In genomic region chr10:111974325-111974724, GRCh38 we compare ENCODE assay signal across 16 cellular contexts.
DNase-seq lines count a peak whose midpoint lies in the region; ATAC-seq and TF ChIP-seq lines count a peak whose summit lies in the region.
"Had no signal": no experiment of that assay in that cellular context is flagged by ENCODE, and none has a peak within 500 bp of the region (broad histone marks: within the 10 kb centered on the region; RNA-seq: fewer than 3 reads in every experiment).

No MANE protein-coding gene starts in this region.

- H3K4me1 Mint-ChIP-seq in immature natural killer cell: no peaks in the 10 kb centered on the region
- H3K4me1 Mint-ChIP-seq in Calu3 (ENCODE audit: low read depth, unreplicated experiment): no peaks in the 10 kb centered on the region
- H3K4me1 Mint-ChIP-seq: CD14-positive monocyte, GM23338 had no signal

- DNase-seq in DMS53 (lab: John Stamatoyannopoulos, UW) (peak; percentile 16), DMS53 treated with DMSO at 0.1 percent for 48 hours (lab: John Stamatoyannopoulos, UW; ENCODE audit: unreplicated experiment) (no peak), fibroblast of mammary gland (ENCODE audit: low read depth) (peak; percentile 71), sciatic nerve (ENCODE audit: low spot score) (no peak), NCI-H2081 (lab: John Stamatoyannopoulos, UW) (no peak), immature natural killer cell (no peak), Calu3 (no peak), NCI-H1436 treated with DMSO at 0.1 percent for 48 hours (lab: John Stamatoyannopoulos, UW) (no peak)
- DNase-seq: CD8-positive, alpha-beta T cell; COR-L47; DMS79; H7; IMR-90 had no signal

- H3K36me3 Mint-ChIP-seq in immature natural killer cell: no peaks in the 10 kb centered on the region
- H3K36me3 Mint-ChIP-seq in Calu3 (ENCODE audit: insufficient read depth, unreplicated experiment): no peaks in the 10 kb centered on the region
- H3K36me3 Mint-ChIP-seq: CD14-positive monocyte; CD8-positive, alpha-beta T cell had no signal

- CTCF ChIA-PET in Calu3 (lab: Charles Lee): no interaction called here

- H3K4me3 Mint-ChIP-seq in immature natural killer cell (no peak overlapping the region), Calu3 (ENCODE audit: low read depth, unreplicated experiment) (no peak overlapping the region)
- H3K4me3 Mint-ChIP-seq: CD14-positive monocyte; CD8-positive, alpha-beta T cell; GM23338 had no signal

- TF ChIP-seq CTCF in fibroblast of mammary gland (conservative IDR thresholded peaks at IDR 0.05; ENCODE audit: control insufficient read depth, insufficient read depth, low read depth, low read length): no peak
- no peak for TF ChIP-seq CTCF in Calu3 (IDR thresholded peaks at IDR 0.05; ENCODE audit: unreplicated experiment)

- peak; percentile 26 for ATAC-seq in sciatic nerve
- ATAC-seq: CD8-positive, alpha-beta T cell; GM12878; GM23338 had no signal

- no peaks in the 10 kb centered on the region for H3K9me3 Mint-ChIP-seq in immature natural killer cell
- H3K9me3 Mint-ChIP-seq in Calu3 (ENCODE audit: low read depth, unreplicated experiment): no peaks in the 10 kb centered on the region
- H3K9me3 Mint-ChIP-seq: CD8-positive, alpha-beta T cell; GM23338 had no signal

- H3K27ac Mint-ChIP-seq in immature natural killer cell (no peak overlapping the region), Calu3 (ENCODE audit: unreplicated experiment) (no peak overlapping the region)
- H3K27ac Mint-ChIP-seq: CD14-positive monocyte; CD8-positive, alpha-beta T cell; GM23338 had no signal

- H3K4me3 ChIP-seq in fibroblast of mammary gland (ENCODE audit: control insufficient read depth, low read depth, low read length): no peak overlapping the region
- H3K4me3 ChIP-seq: GM12878, GM23338 had no signal

- intact Hi-C loops in sciatic nerve (cut with DNase I) (no loop called here), Calu3 (cut with micrococcal nuclease; ENCODE audit: unreplicated experiment) (no loop called here)

- H3K27me3 Mint-ChIP-seq in immature natural killer cell (ENCODE audit: low read depth in 3 of 3) (peaks cover 2 to 7% (median 6%) of the 10 kb centered on the region in 3 donors), Calu3 (ENCODE audit: unreplicated experiment) (peaks cover 47% of the 10 kb centered on the region)

- BruUV-seq in Calu3 (replicated peaks; lab: Mats Ljungman, UMichigan): no TSS peak

Comparison
In these comparisons a context has a peak if more than half of its experiments do, and no peak if none do; other contexts are left out.
1. DNase-seq: peak in DMS53 (single experiment) and fibroblast of mammary gland (single experiment); none in DMS53 treated with DMSO at 0.1 percent for 48 hours (single experiment), sciatic nerve (single experiment), NCI-H2081 (0 of 2), immature natural killer cell (0 of 3), Calu3 (single experiment) and NCI-H1436 treated with DMSO at 0.1 percent for 48 hours (single experiment).